Comparison of ENCODE assay signal across 8 cellular contexts in the genomic region with DNA sequence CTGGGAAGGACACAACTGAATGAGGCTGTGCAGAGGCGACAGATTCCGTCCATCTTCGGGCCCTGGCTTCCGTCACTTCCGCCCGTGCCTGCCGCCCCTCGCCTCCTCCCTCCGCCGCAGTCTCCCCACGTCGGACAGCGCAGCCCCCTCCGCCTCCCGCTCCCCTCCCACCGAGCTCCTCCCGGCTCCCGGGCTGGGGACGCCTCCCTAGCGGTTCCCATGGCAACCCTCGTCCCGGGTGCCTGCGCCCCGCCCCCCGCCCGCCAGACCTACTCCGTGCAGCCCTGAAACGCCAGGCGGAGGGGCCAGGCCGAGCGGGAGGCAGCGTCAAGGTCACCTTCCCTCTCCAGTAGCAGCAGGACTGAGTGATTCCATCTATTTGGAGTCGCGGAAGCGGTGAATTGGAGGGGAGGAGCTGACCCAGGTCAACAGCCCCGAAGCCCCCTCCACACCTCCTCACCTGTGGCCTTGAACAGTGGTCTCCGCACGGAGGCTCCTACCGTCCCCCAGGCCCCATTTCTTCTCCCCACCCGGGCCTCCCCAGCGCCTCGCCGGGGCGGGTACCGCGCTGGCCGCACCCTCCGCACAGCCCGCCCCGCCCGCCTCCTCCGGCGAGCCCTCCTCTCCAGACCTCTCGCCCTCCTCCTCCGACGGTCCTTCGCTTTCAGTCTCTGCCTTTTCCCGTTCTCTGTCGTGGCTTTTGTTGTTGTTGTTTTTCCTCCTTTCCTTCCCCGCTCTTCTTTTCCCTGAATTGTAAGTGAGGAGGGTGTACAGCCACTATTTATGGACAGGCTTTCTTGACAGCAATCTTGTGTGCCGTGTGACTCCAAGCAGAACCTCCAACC. TPM values are rescaled to one million over a fixed set of nuclear protein-coding genes. Genes with fewer than 3 reads are reported as not detected.
DNase-seq lines count a peak whose midpoint lies in the region; ATAC-seq and TF ChIP-seq lines count a peak whose summit lies in the region.

No MANE protein-coding gene starts in this region.

- peak overlapping the region; percentile 78 for H3K27ac Mint-ChIP-seq in activated naive CD8-positive, alpha-beta T cell treated with anti-CD3 and anti-CD28 coated beads, Interleukin-2, amount 50 U/mL, for 24 hours

- H3K4me1 ChIP-seq in uterus = peaks cover 0 to 4% of the 10 kb centered on the region in 2 donors

- H3K9me3 Mint-ChIP-seq in activated naive CD8-positive, alpha-beta T cell treated with anti-CD3 and anti-CD28 coated beads, Interleukin-2, amount 50 U/mL, for 24 hours = no peaks in the 10 kb centered on the region

- peaks cover 7% of the 10 kb centered on the region for H3K36me3 Mint-ChIP-seq in activated naive CD8-positive, alpha-beta T cell treated with anti-CD3 and anti-CD28 coated beads, Interleukin-2, amount 50 U/mL, for 24 hours (ENCODE audit: low read depth)

- H3K4me3 ChIP-seq in GM12875 (ENCODE audit: low read depth, low read length) (peak overlapping the region; percentile 52), SK-N-MC (peak overlapping the region; percentile 88), uterus (peak overlapping the region; percentile 77 to 83)

- no peaks in the 10 kb centered on the region for H3K27me3 Mint-ChIP-seq in activated naive CD8-positive, alpha-beta T cell treated with anti-CD3 and anti-CD28 coated beads, Interleukin-2, amount 50 U/mL, for 24 hours

- peak; percentile 84 for DNase-seq in NCI-H1048 (lab: John Stamatoyannopoulos, UW)
- no peak for DNase-seq in SK-N-MC (ENCODE audit: low read depth, low spot score)
- DNase-seq in activated naive CD8-positive, alpha-beta T cell treated with anti-CD3 and anti-CD28 coated beads, Interleukin-2, amount 50 U/mL, for 24 hours = peak; percentile 77
- DNase-seq in head of caudate nucleus = peak; percentile 61 to 97 (median 92)
- DNase-seq in occipital lobe (lab: John Stamatoyannopoulos, UW) = peak; percentile 94
- peak; percentile 95 for DNase-seq in uterus

- H3K27me3 ChIP-seq in uterus = no peaks in the 10 kb centered on the region

- H3K9ac ChIP-seq in SK-N-MC (ENCODE audit: insufficient read length) = peak overlapping the region; percentile 77

- peak overlapping the region; percentile 86 for H3K4me3 Mint-ChIP-seq in activated naive CD8-positive, alpha-beta T cell treated with anti-CD3 and anti-CD28 coated beads, Interleukin-2, amount 50 U/mL, for 24 hours

- H3K4me1 Mint-ChIP-seq in activated naive CD8-positive, alpha-beta T cell treated with anti-CD3 and anti-CD28 coated beads, Interleukin-2, amount 50 U/mL, for 24 hours = peaks cover 11% of the 10 kb centered on the region

- H3K9me3 ChIP-seq in SK-N-MC (ENCODE audit: low read depth, low read length) (no peaks in the 10 kb centered on the region), uterus (no peaks in the 10 kb centered on the region)

- ATAC-seq in HG02588 (IDR thresholded peaks at IDR 0.05; ENCODE audit: unreplicated experiment) = peak; percentile 72
- peak; percentile 83 for ATAC-seq in activated naive CD8-positive, alpha-beta T cell treated with anti-CD3 and anti-CD28 coated beads, Interleukin-2, amount 50 U/mL, for 24 hours

- TF ChIP-seq POLR2A in uterus (IDR thresholded peaks at IDR 0.05) = peak; percentile 28 to 70

- intact Hi-C loops in head of caudate nucleus (cut with DNase I) = no loop called here
- intact Hi-C loops in uterus (cut with DNase I; ENCODE audit: low total_unique reads) = no loop called here

- peak overlapping the region; percentile 53 for H3K27ac ChIP-seq in SK-N-MC
- peak overlapping the region; percentile 84 to 97 for H3K27ac ChIP-seq in uterus

- H3K36me3 ChIP-seq in SK-N-MC (ENCODE audit: insufficient read depth, low read length) (peaks cover 8% of the 10 kb centered on the region; the same call in 1 of the 2 replicates), uterus (no peaks in the 10 kb centered on the region)

- TF ChIP-seq CTCF in GM12875 (IDR thresholded peaks at IDR 0.05; ENCODE audit: borderline replicate concordance, insufficient read depth, low read depth, low read length) (no peak), uterus (IDR thresholded peaks at IDR 0.05) (peak in 1 of 4 experiments; percentile 9)

RNA-seq across cellular contexts. Expression of a gene that starts 1.0 kb away (rescaled TPM):
- total RNA-seq in occipital lobe (27.0 TPM), uterus (10 to 100 TPM; 10.2 to 65.6 (median 28.7) TPM)

RNA-seq across cellular contexts. Expression of a gene that starts 22.5 kb away (rescaled TPM):
- total RNA-seq in occipital lobe (9.4 TPM), uterus (10 to 100 TPM in 1 of 4 donors, 1 to 10 TPM in 3; 2.4 to 21.9 (median 7.4) TPM)

RNA-seq across cellular contexts. Expression of a gene that starts 32.7 kb away (rescaled TPM):
- total RNA-seq in occipital lobe (12.5 TPM), uterus (1 to 10 TPM; 1.8 to 8.4 (median 3.9) TPM)

RNA-seq across cellular contexts. Expression of a gene that starts 50.5 kb away (rescaled TPM):
- total RNA-seq in occipital lobe (27.0 TPM), uterus (10 to 100 TPM in 3 of 4 donors, 1 to 10 TPM in 1; 3.3 to 56.7 (median 19.2) TPM)

RNA-seq across cellular contexts. Expression of a gene that starts 57.3 kb away (rescaled TPM):
- total RNA-seq in occipital lobe (3.3 TPM), uterus (10 to 100 TPM in 2 of 4 donors, 1 to 10 TPM in 2; 2.8 to 18.2 (median 11.2) TPM)
